In genomic region chr16:79298476-79299153, GRCh38 we compare ENCODE assay signal across 17 cellular contexts.
"Had no signal": no experiment of that assay in that cellular context is flagged by ENCODE, and none has a peak within 500 bp of the region (broad histone marks: within the 10 kb centered on the region; RNA-seq: fewer than 3 reads in every experiment).

No MANE protein-coding gene starts in this region.

- H3K9me3 ChIP-seq: adrenal gland, colonic mucosa, pancreas, right atrium auricular region, tibial artery had no signal

- H3K27ac Mint-ChIP-seq: activated T-helper 2 cell treated with anti-CD3 and anti-CD28 coated beads, Interferon-gamma antibody, Interleukin-2, Interleukin-4, amounts not matched to agents 10 μg/mL and 5 μg/mL and 100 μg/mL, durations not matched to agents 14 hours and 24 hours and 36 hours; stimulated activated effector memory CD8-positive, alpha-beta T cell treated with anti-CD3 and anti-CD28 coated beads, Interleukin-12 subunit alpha, Interleukin-12 subunit beta, amount 100 ng/mL, for 72 hours had no signal

- H3K27me3 ChIP-seq: colonic mucosa, right atrium auricular region had no signal

- H3K4me1 ChIP-seq: colonic mucosa, pancreas, right atrium auricular region, tibial artery had no signal

- FAIRE-seq: frontal cortex, islet of Langerhans, pancreas had no signal

- H3K4me3 Mint-ChIP-seq: stimulated activated effector memory CD8-positive, alpha-beta T cell treated with anti-CD3 and anti-CD28 coated beads, Interleukin-12 subunit alpha, Interleukin-12 subunit beta, amount 100 ng/mL, for 72 hours had no signal

- H3K4me2 ChIP-seq: smooth muscle cell had no signal

- ATAC-seq: stimulated activated effector memory CD8-positive, alpha-beta T cell treated with anti-CD3 and anti-CD28 coated beads, Interleukin-12 subunit alpha, Interleukin-12 subunit beta, amount 100 ng/mL, for 72 hours had no signal

- H3K36me3 Mint-ChIP-seq: stimulated activated effector memory CD8-positive, alpha-beta T cell treated with anti-CD3 and anti-CD28 coated beads, Interleukin-12 subunit alpha, Interleukin-12 subunit beta, amount 100 ng/mL, for 72 hours had no signal

- H3K27ac ChIP-seq: adrenal gland, colonic mucosa, pancreas, right atrium auricular region, tibial artery had no signal

- DNase-seq: activated naive CD4-positive, alpha-beta T cell treated with anti-CD3 and anti-CD28 coated beads, Interleukin-2, amount 50 U/mL, for 16 hours; activated T-cell treated with anti-CD3 and anti-CD28 coated beads for 4 hours; adrenal gland; caudate nucleus; colonic mucosa; effector CD4-positive, alpha-beta T cell; hippocampal formation; mammary epithelial cell; pancreas; T-helper 9 cell; tibial artery had no signal

- H3K9me3 Mint-ChIP-seq: activated T-helper 2 cell treated with anti-CD3 and anti-CD28 coated beads, Interferon-gamma antibody, Interleukin-2, Interleukin-4, amounts not matched to agents 10 μg/mL and 5 μg/mL and 100 μg/mL, durations not matched to agents 14 hours and 24 hours and 36 hours; stimulated activated effector memory CD8-positive, alpha-beta T cell treated with anti-CD3 and anti-CD28 coated beads, Interleukin-12 subunit alpha, Interleukin-12 subunit beta, amount 100 ng/mL, for 72 hours had no signal

- H3K36me3 ChIP-seq: adrenal gland, colonic mucosa, pancreas, right atrium auricular region, tibial artery had no signal

- H3K4me3 ChIP-seq: adrenal gland, colonic mucosa, pancreas, right atrium auricular region, smooth muscle cell, tibial artery had no signal
